19 cellular contexts compared by ENCODE assay signal in genomic region chr2:126696644-126697520, GRCh38. TPM values are rescaled to one million over a fixed set of nuclear protein-coding genes. Genes with fewer than 3 reads are reported as not detected.
DNase-seq lines count a peak whose midpoint lies in the region; ATAC-seq, FAIRE-seq and TF ChIP-seq lines count a peak whose summit lies in the region.
"Had no signal": no experiment of that assay in that cellular context is flagged by ENCODE, and none has a peak within 500 bp of the region (broad histone marks: within the 10 kb centered on the region; RNA-seq: fewer than 3 reads in every experiment).

No MANE protein-coding gene starts in this region.

- no peak for TF ChIP-seq RAD21 in H1 (IDR thresholded peaks at IDR 0.05 in 1 of 2, conservative IDR thresholded peaks at IDR 0.05 in 1 of 2; ENCODE audit: low read depth in 2 of 2, low read length in 2 of 2)

- no peak overlapping the region for H3K14ac ChIP-seq in H1 (ENCODE audit: insufficient read length)

- H3K23ac ChIP-seq in H1 (ENCODE audit: insufficient read length): no peak overlapping the region

- no peak overlapping the region for H3K4me2 ChIP-seq in H1 (ENCODE audit: insufficient read depth in 1 of 2, low read depth in 2 of 2, low read length in 2 of 2)

- H3K4me3 Mint-ChIP-seq in naive thymus-derived CD8-positive, alpha-beta T cell: no peak overlapping the region
- no peak overlapping the region for H3K4me3 Mint-ChIP-seq in natural killer cell treated with Interleukin-12 subunit alpha and Interleukin-12 subunit beta and Interleukin-15 and Interleukin-18, amount 100 ng/mL, for 72 hours
- H3K4me3 Mint-ChIP-seq: CD4-positive, alpha-beta memory T cell had no signal

- no peaks in the 10 kb centered on the region for H3K79me2 ChIP-seq in H1 (ENCODE audit: control insufficient read depth in 1 of 2, insufficient read depth in 2 of 2, low read length in 2 of 2)

- CTCF ChIA-PET in H1 (lab: Charles Lee; ENCODE audit: partially characterized antibody): interaction anchor here (1.2 to 1.9 kb wide), 2 partner anchors 10 to 169 kb away, joined by 4 to 5 read pairs; no protein-coding TSS in a partner anchor

- ATAC-seq in Right ventricle myocardium superior (ENCODE audit: poor library complexity) (peak; percentile 47), GM19351 (IDR thresholded peaks at IDR 0.05; ENCODE audit: unreplicated experiment) (no peak)
- ATAC-seq in naive thymus-derived CD8-positive, alpha-beta T cell: no peak
- no peak for ATAC-seq in natural killer cell treated with Interleukin-12 subunit alpha and Interleukin-12 subunit beta and Interleukin-15 and Interleukin-18, amount 100 ng/mL, for 72 hours

- DNase-seq in Right ventricle myocardium superior (no peak), cardiac septum (ENCODE audit: low spot score) (no peak), H1 (ENCODE audit: low read depth in 1 of 2, low spot score in 2 of 2) (no peak), NCI-H1436 (lab: John Stamatoyannopoulos, UW) (no peak), GM19238 (ENCODE audit: insufficient read length, low spot score) (no peak)
- no peak for DNase-seq in naive thymus-derived CD8-positive, alpha-beta T cell
- DNase-seq in natural killer cell treated with Interleukin-12 subunit alpha and Interleukin-12 subunit beta and Interleukin-15 and Interleukin-18, amount 100 ng/mL, for 72 hours (ENCODE audit: low spot score): no peak
- DNase-seq: BE2C; Calu3; CD4-positive, alpha-beta memory T cell; EL; NCI-H1092 treated with DMSO at 0.1 percent for 48 hours; NCI-H1694 treated with DMSO at 0.1 percent for 48 hours; NCI-H774; SJCRH30 had no signal

- H3K56ac ChIP-seq in H1 (replicated peaks; ENCODE audit: insufficient read length, low read depth, low read length): no peak overlapping the region

- H3K18ac ChIP-seq in H1 (ENCODE audit: extremely low read depth, low read length): no peak overlapping the region

- TF ChIP-seq EP300 in H1 (IDR thresholded peaks at IDR 0.05; ENCODE audit: borderline replicate concordance in 1 of 2, low read depth in 2 of 2, low read length in 2 of 2): no peak

- H2BK120ac ChIP-seq in H1 (replicated peaks; ENCODE audit: low read depth, low read length): no peak overlapping the region

- H3K27me3 ChIP-seq in H1 (replicated peaks in 1 of 4; ENCODE audit: control insufficient read depth in 3 of 4, extremely low read depth in 1 of 4, insufficient read depth in 3 of 4, low read length in 3 of 4): no peaks in the 10 kb centered on the region
- H3K27me3 ChIP-seq: BE2C, SJCRH30 had no signal

- H2BK5ac ChIP-seq in H1 (ENCODE audit: low read depth, low read length): no peak overlapping the region

- no peak for FAIRE-seq in H1 (lab: Jason Lieb, UNC)
- FAIRE-seq: A204.1, GM12891 had no signal

- H2BK15ac ChIP-seq in H1 (ENCODE audit: low read length): no peak overlapping the region

- H3K4ac ChIP-seq in H1 (replicated peaks; ENCODE audit: insufficient read length, low read depth, low read length): no peak overlapping the region

- H3K36me3 Mint-ChIP-seq in naive thymus-derived CD8-positive, alpha-beta T cell: peaks cover 22 to 84% (median 59%) of the 10 kb centered on the region in 3 donors
- peaks cover 13% of the 10 kb centered on the region for H3K36me3 Mint-ChIP-seq in natural killer cell treated with Interleukin-12 subunit alpha and Interleukin-12 subunit beta and Interleukin-15 and Interleukin-18, amount 100 ng/mL, for 72 hours

- no peak for TF ChIP-seq POLR2A in H1 (IDR thresholded peaks at IDR 0.05; ENCODE audit: control extremely low read depth in 1 of 2, low read depth in 2 of 2, low read length in 2 of 2)

- peaks cover 0 to 14% (median 4%) of the 10 kb centered on the region in 9 donors for H3K9me3 Mint-ChIP-seq in naive thymus-derived CD8-positive, alpha-beta T cell
- H3K9me3 Mint-ChIP-seq in natural killer cell treated with Interleukin-12 subunit alpha and Interleukin-12 subunit beta and Interleukin-15 and Interleukin-18, amount 100 ng/mL, for 72 hours: no peaks in the 10 kb centered on the region

- no peaks in the 10 kb centered on the region for H3K79me1 ChIP-seq in H1 (ENCODE audit: low read depth, low read length)

- H3K27ac ChIP-seq in H1 (ENCODE audit: low read depth, low read length): no peak overlapping the region
- H3K27ac ChIP-seq: RWPE1, SJCRH30 had no signal

- H4K91ac ChIP-seq in H1 (replicated peaks; ENCODE audit: insufficient read length, low read length): no peak overlapping the region

- peaks cover 6 to 12% of the 10 kb centered on the region in 2 experiments; a peak in 3 of 4 replicates for H3K9me3 ChIP-seq in H1 (ENCODE audit: insufficient read depth in 2 of 2, low read depth in 1 of 2, low read length in 1 of 2)
- H3K9me3 ChIP-seq: BE2C, SJCRH30 had no signal

- H3K36me3 ChIP-seq in H1 (ENCODE audit: control insufficient read depth in 2 of 4, insufficient read depth in 4 of 4, low read length in 3 of 4): peaks cover 0 to 3% (median 1%) of the 10 kb centered on the region in 4 experiments; a peak in 2 of 8 replicates
- H3K36me3 ChIP-seq: BE2C, SJCRH30 had no signal

- H3K4me3 ChIP-seq in H1 (ENCODE audit: extremely low read depth in 1 of 4, insufficient read depth in 2 of 4, low read depth in 3 of 4, low read length in 4 of 4): no peak overlapping the region
- H3K4me3 ChIP-seq: SJCRH30 had no signal

- no peak overlapping the region for H2BK20ac ChIP-seq in H1 (ENCODE audit: low read length)

- no peaks in the 10 kb centered on the region for H3K23me2 ChIP-seq in H1 (ENCODE audit: low read depth, low read length)

- intact Hi-C loops in Right ventricle myocardium superior (cut with DNase I): no loop called here
- intact Hi-C loops in cardiac septum (cut with DNase I): no loop called here

- no peak overlapping the region for H3K9ac ChIP-seq in H1 (replicated peaks in 1 of 4; ENCODE audit: extremely low read depth in 1 of 4, low read depth in 3 of 4, low read length in 3 of 4)

- 92% methylated on average over 14 of the region's 15 CpGs; no CpG with 5 or more reads in 1 of the 2 experiments for WGBS in H1 (ENCODE audit: extremely low coverage in 1 of 2, insufficient coverage in 1 of 2, insufficient read length in 1 of 2, insufficient replicate concordance in 2 of 2, low coverage in 1 of 2, low lambda C conversion rate in 2 of 2, missing lambda C conversion rate in 1 of 2), 2 experiments

- H3K27me3 Mint-ChIP-seq in naive thymus-derived CD8-positive, alpha-beta T cell: no peaks in the 10 kb centered on the region
- no peaks in the 10 kb centered on the region for H3K27me3 Mint-ChIP-seq in natural killer cell treated with Interleukin-12 subunit alpha and Interleukin-12 subunit beta and Interleukin-15 and Interleukin-18, amount 100 ng/mL, for 72 hours
- H3K27me3 Mint-ChIP-seq: CD4-positive, alpha-beta memory T cell had no signal

- H2AFZ ChIP-seq in H1 (ENCODE audit: low read length): no peak overlapping the region

- no peak overlapping the region for H2BK12ac ChIP-seq in H1 (ENCODE audit: low read depth, low read length)

- peak overlapping the region in 8 of 10 donors; percentile 20 to 88 (median 54) for H3K27ac Mint-ChIP-seq in naive thymus-derived CD8-positive, alpha-beta T cell
- no peak overlapping the region for H3K27ac Mint-ChIP-seq in natural killer cell treated with Interleukin-12 subunit alpha and Interleukin-12 subunit beta and Interleukin-15 and Interleukin-18, amount 100 ng/mL, for 72 hours

- H4K5ac ChIP-seq in H1 (ENCODE audit: insufficient read length, low read depth, low read length): no peak overlapping the region

- POLR2A ChIA-PET in H1 (lab: Charles Lee; ENCODE audit: partially characterized antibody): interaction anchor here (0.6 to 0.8 kb wide), 2 partner anchors 22 to 65 kb away, joined by 3 to 4 read pairs; no protein-coding TSS in a partner anchor
- POLR2A ChIA-PET in naive thymus-derived CD8-positive, alpha-beta T cell (lab: Charles Lee): no interaction called here

- no peak for TF ChIP-seq CTCF in H1 (IDR thresholded peaks at IDR 0.05; ENCODE audit: control extremely low read depth in 1 of 3, insufficient read depth in 1 of 3, low read depth in 1 of 3, low read length in 3 of 3)

- no peaks in the 10 kb centered on the region for H4K20me1 ChIP-seq in H1 (replicated peaks in 1 of 2; ENCODE audit: control insufficient read depth in 1 of 2, insufficient read depth in 2 of 2, low read length in 2 of 2)

- H3K4me1 ChIP-seq in H1 (replicated peaks in 1 of 4; ENCODE audit: control insufficient read depth in 3 of 4, insufficient read depth in 4 of 4, low read length in 3 of 4): peaks cover 0 to 10% (median 5%) of the 10 kb centered on the region in 4 experiments; a peak in 5 of 7 replicates
- H3K4me1 ChIP-seq: BE2C, SJCRH30 had no signal

- peak overlapping the region; percentile 6; the same call in 1 of the 2 replicates for H4K8ac ChIP-seq in H1 (ENCODE audit: extremely low read depth, insufficient read depth, low read length)

- no peak overlapping the region for H2AK5ac ChIP-seq in H1 (ENCODE audit: low read depth, low read length)

- peaks cover 6 to 16% (median 15%) of the 10 kb centered on the region in 4 donors for H3K4me1 Mint-ChIP-seq in naive thymus-derived CD8-positive, alpha-beta T cell
- peaks cover 0 to 2% of the 10 kb centered on the region in 2 donors for H3K4me1 Mint-ChIP-seq in natural killer cell treated with Interleukin-12 subunit alpha and Interleukin-12 subunit beta and Interleukin-15 and Interleukin-18, amount 100 ng/mL, for 72 hours (ENCODE audit: low read depth in 2 of 2)

TF ChIP-seq in H1, 55 proteins besides CTCF, POLR2A, EP300 and RAD21 (continues in another document):
- TF ChIP-seq JUN (IDR thresholded peaks at IDR 0.05; ENCODE audit: low read depth, low read length): no peak
- no peak for TF ChIP-seq KDM4A (IDR thresholded peaks at IDR 0.05; ENCODE audit: low read depth, low read length, severe bottlenecking)
- TF ChIP-seq BACH1 (IDR thresholded peaks at IDR 0.05; ENCODE audit: low read length): no peak
- TF ChIP-seq RXRA (IDR thresholded peaks at IDR 0.05; ENCODE audit: insufficient read depth, low read depth, low read length): no peak
- no peak for TF ChIP-seq GTF2F1 (IDR thresholded peaks at IDR 0.05; ENCODE audit: borderline replicate concordance, low read depth, low read length)

RNA-seq across cellular contexts. Expression of gene GYPC, which starts 40.9 kb away (rescaled TPM):
- total RNA-seq in Right ventricle myocardium superior (111 TPM), cardiac septum (113 TPM)
- 26.7 and 26.8 TPM in 2 replicates for total RNA-seq in H1 (2021; fragmentation: NEBNext Ultra II Directional; extraction: Animal tissue kit (Norgen Biotek cat#: 25700))
- polyA plus RNA-seq in H1 (2011; rRNA removed): 53.6 and 55.1 TPM in 2 replicates
- 48.8 TPM for polyA plus RNA-seq in H1 (2011; cell fraction: cytosol; rRNA removed)
- 43.8 TPM for polyA plus RNA-seq in H1 (2011; cell fraction: nucleus; rRNA removed)
- polyA plus RNA-seq in H1 (2012, experiment 1 of 2): 35.4 to 41.6 TPM (median 39.4 TPM) in 4 replicates
- polyA plus RNA-seq in H1 (2012, experiment 2 of 2): 37.6 TPM
- 19.9 TPM for polyA plus RNA-seq in H1 (2013, experiment 1 of 2)
- 21.6 TPM for polyA plus RNA-seq in H1 (2013, experiment 2 of 2)
- polyA minus RNA-seq in H1 (2011; rRNA and poly(A)+ RNA removed): 30.0 and 32.2 TPM in 2 replicates
- 10.3 TPM for polyA minus RNA-seq in H1 (2011; cell fraction: cytosol; rRNA and poly(A)+ RNA removed)
- polyA minus RNA-seq in H1 (2011; cell fraction: nucleus; rRNA and poly(A)+ RNA removed): 11.7 TPM
- 100 to 1,000 TPM; 151 to 152 TPM for total RNA-seq in naive thymus-derived CD8-positive, alpha-beta T cell
- polyA plus RNA-seq in naive thymus-derived CD8-positive, alpha-beta T cell: 100 to 1,000 TPM; 199 to 303 (median 265) TPM
- total RNA-seq in natural killer cell treated with Interleukin-12 subunit alpha and Interleukin-12 subunit beta and Interleukin-15 and Interleukin-18, amount 100 ng/mL, for 72 hours: 10 to 100 TPM; 44.2 to 56.9 TPM
- total RNA-seq: Calu3 had no signal

Comparison
In these comparisons a context has a peak if more than half of its experiments do, and no peak if none do; other contexts are left out.
1. H3K27ac Mint-ChIP-seq: peak in naive thymus-derived CD8-positive, alpha-beta T cell (8 of 10); none in natural killer cell treated with Interleukin-12 subunit alpha and Interleukin-12 subunit beta and Interleukin-15 and Interleukin-18, amount 100 ng/mL, for 72 hours (0 of 2).